In genomic region chr9:20225841-20226240, GRCh38 we compare ENCODE assay signal across 17 cellular contexts.
DNase-seq lines count a peak whose midpoint lies in the region; ATAC-seq, FAIRE-seq and TF ChIP-seq lines count a peak whose summit lies in the region.
"Had no signal": no experiment of that assay in that cellular context is flagged by ENCODE, and none has a peak within 500 bp of the region (broad histone marks: within the 10 kb centered on the region; RNA-seq: fewer than 3 reads in every experiment).

No MANE protein-coding gene starts in this region.

- H3K9ac ChIP-seq in SK-N-SH (no peak overlapping the region), astrocyte (ENCODE audit: low read length) (no peak overlapping the region)

- H4K20me1 ChIP-seq in SK-N-SH (ENCODE audit: insufficient read depth), result no peaks in the 10 kb centered on the region
- no peaks in the 10 kb centered on the region for H4K20me1 ChIP-seq in astrocyte (ENCODE audit: insufficient read depth, low read length)
- no peaks in the 10 kb centered on the region for H4K20me1 ChIP-seq in osteoblast (ENCODE audit: insufficient read depth, low read length)

- ATAC-seq in SK-N-SH treated with all-trans-retinoic acid at 6 μM for 48 hours (no peak), GM18873 (IDR thresholded peaks at IDR 0.05; ENCODE audit: low FRiP score, unreplicated experiment) (no peak)
- ATAC-seq: activated CD4-positive, alpha-beta T cell treated with anti-CD3 and anti-CD28 coated beads for 36 hours had no signal

- no peak for TF ChIP-seq RAD21 in SK-N-SH (IDR thresholded peaks at IDR 0.05; ENCODE audit: low read length)

- no peaks in the 10 kb centered on the region for H3K9me2 ChIP-seq in SK-N-SH

- H3K27me3 ChIP-seq in SK-N-SH (ENCODE audit: insufficient read depth) (no peaks in the 10 kb centered on the region), astrocyte (ENCODE audit: insufficient read depth, low read length) (no peaks in the 10 kb centered on the region), osteoblast (ENCODE audit: insufficient read depth, low read length) (no peaks in the 10 kb centered on the region)
- H3K27me3 ChIP-seq: thyroid gland had no signal

- no peak for TF ChIP-seq CTCF in SK-N-SH (IDR thresholded peaks at IDR 0.05)
- TF ChIP-seq CTCF in astrocyte (IDR thresholded peaks at IDR 0.05; ENCODE audit: insufficient read depth, low read depth, low read length), result no peak
- no peak for TF ChIP-seq CTCF in osteoblast (IDR thresholded peaks at IDR 0.05; ENCODE audit: extremely low read depth, low read depth, low read length)

- H3K36me3 ChIP-seq in SK-N-SH (replicated peaks in 1 of 2; ENCODE audit: control insufficient read depth in 1 of 2, insufficient read depth in 2 of 2, low read length in 1 of 2) (no peaks in the 10 kb centered on the region), astrocyte (ENCODE audit: insufficient read depth, low read length) (no peaks in the 10 kb centered on the region), osteoblast (ENCODE audit: insufficient read depth, low read length) (no peaks in the 10 kb centered on the region)
- H3K36me3 ChIP-seq: thyroid gland had no signal

- DNase-seq in SK-N-SH (no peak), HS-5 (ENCODE audit: low read depth) (peak; percentile 11), astrocyte (ENCODE audit: low read depth) (no peak), osteoblast (ENCODE audit: insufficient read length, low spot score, missing footprints) (no peak), NCI-H226 (no peak), cardiac septum (ENCODE audit: low spot score) (no peak)
- DNase-seq: 8988T; activated CD4-positive, alpha-beta T cell treated with anti-CD3 and anti-CD28 coated beads for 36 hours; HCEC 1CT; immature natural killer cell; mesendoderm; NCI-H1105 treated with DMSO at 0.1 percent for 48 hours; NCI-H774; T1000; thyroid gland had no signal

- H3K4me2 ChIP-seq in SK-N-SH, result peak overlapping the region; percentile 57
- H3K4me2 ChIP-seq in astrocyte (ENCODE audit: low read length), result peak overlapping the region; percentile 64
- H3K4me2 ChIP-seq in osteoblast (ENCODE audit: insufficient read depth, low read length), result peak overlapping the region; percentile 80

- H3K9me3 ChIP-seq in SK-N-SH (no peaks in the 10 kb centered on the region), astrocyte (ENCODE audit: insufficient read depth, low read depth, low read length) (no peaks in the 10 kb centered on the region), osteoblast (ENCODE audit: low read depth, low read length) (no peaks in the 10 kb centered on the region)
- H3K9me3 ChIP-seq: thyroid gland had no signal

- CTCF ChIA-PET in SK-N-SH (lab: Yijun Ruan, JAX), result no interaction called here

- H2AFZ ChIP-seq in SK-N-SH (ENCODE audit: low read depth), result peak overlapping the region; percentile 67
- H2AFZ ChIP-seq in astrocyte (ENCODE audit: low read depth, low read length), result no peak overlapping the region
- peak overlapping the region; percentile 87 for H2AFZ ChIP-seq in osteoblast (ENCODE audit: low read length)

- H3K27ac ChIP-seq in SK-N-SH (ENCODE audit: low read depth in 2 of 2, low read length in 1 of 2) (no peak overlapping the region), astrocyte (ENCODE audit: low read depth, low read length) (no peak overlapping the region), osteoblast (ENCODE audit: low read depth, low read length) (no peak overlapping the region)
- H3K27ac ChIP-seq: thyroid gland had no signal

- H3K4me3 Mint-ChIP-seq in astrocyte (ENCODE audit: unreplicated experiment), result peak overlapping the region; percentile 73
- H3K4me3 Mint-ChIP-seq: activated CD4-positive, alpha-beta T cell treated with anti-CD3 and anti-CD28 coated beads for 36 hours had no signal

- WGBS in SK-N-SH (ENCODE audit: low lambda C conversion rate), result 18% methylated on average over 1 of the region's 1 CpG

- TF ChIP-seq EP300 in SK-N-SH (IDR thresholded peaks at IDR 0.05; ENCODE audit: borderline replicate concordance in 1 of 2, low read depth in 1 of 2, low read length in 1 of 2), result no peak

- H3K4me1 ChIP-seq in SK-N-SH (ENCODE audit: control insufficient read depth in 1 of 2, insufficient read depth in 2 of 2, low read depth in 1 of 2, low read length in 1 of 2), result no peaks in the 10 kb centered on the region
- no peaks in the 10 kb centered on the region for H3K4me1 ChIP-seq in astrocyte (ENCODE audit: insufficient read depth, low read length)
- no peaks in the 10 kb centered on the region for H3K4me1 ChIP-seq in osteoblast (ENCODE audit: insufficient read depth, low read length)

- intact Hi-C loops in cardiac septum (cut with DNase I), result no loop called here

- no peak overlapping the region for H3K27ac Mint-ChIP-seq in astrocyte (ENCODE audit: unreplicated experiment)
- H3K27ac Mint-ChIP-seq: activated CD4-positive, alpha-beta T cell treated with anti-CD3 and anti-CD28 coated beads for 36 hours; immature natural killer cell had no signal

- POLR2A ChIA-PET in SK-N-SH (lab: Yijun Ruan, JAX), result no interaction called here

- no peaks in the 10 kb centered on the region for H3K36me3 Mint-ChIP-seq in astrocyte (ENCODE audit: low read depth, unreplicated experiment)
- H3K36me3 Mint-ChIP-seq: immature natural killer cell had no signal

- no peaks in the 10 kb centered on the region for H3K27me3 Mint-ChIP-seq in astrocyte (ENCODE audit: low read depth, unreplicated experiment)

- no peak for FAIRE-seq in astrocyte (lab: Jason Lieb, UNC)

- H3F3A ChIP-seq in SK-N-SH (replicated peaks; ENCODE audit: insufficient read depth), result no peaks in the 10 kb centered on the region

- H3K4me3 ChIP-seq in SK-N-SH (ENCODE audit: low read depth in 2 of 2, low read length in 1 of 2) (peak overlapping the region in 1 of 2 experiments; percentile 12; a peak in 2 of 4 replicates), astrocyte (ENCODE audit: insufficient read depth, low read depth, low read length) (no peak overlapping the region), osteoblast (ENCODE audit: insufficient read depth, low read length) (peak overlapping the region; percentile 66)
- H3K4me3 ChIP-seq: thyroid gland had no signal

- peaks cover 14% of the 10 kb centered on the region for H3K4me1 Mint-ChIP-seq in astrocyte (ENCODE audit: low read depth, unreplicated experiment)

- peaks cover 6% of the 10 kb centered on the region for H3K9me3 Mint-ChIP-seq in astrocyte (ENCODE audit: unreplicated experiment)

- no peaks in the 10 kb centered on the region for H3K79me2 ChIP-seq in SK-N-SH (ENCODE audit: insufficient read depth)
- no peaks in the 10 kb centered on the region for H3K79me2 ChIP-seq in astrocyte (ENCODE audit: insufficient read depth, low read length)
- no peaks in the 10 kb centered on the region for H3K79me2 ChIP-seq in osteoblast (ENCODE audit: insufficient read depth, low read length)

TF ChIP-seq in SK-N-SH, 30 proteins besides CTCF, POLR2A, EP300 and RAD21:
- no peak for TF ChIP-seq FOXJ3 (CRISPR knock-in tag; IDR thresholded peaks at IDR 0.05)
- no peak for TF ChIP-seq TCF12 (IDR thresholded peaks at IDR 0.05)
TF ChIP-seq in SK-N-SH: peak in this region for 0.

TF ChIP-seq in SK-N-SH treated with all-trans-retinoic acid at 6 μM for 48 hours, 23 proteins besides CTCF, POLR2A, EP300 and RAD21 (continues in another document):
- no peak for TF ChIP-seq CSDC2 (CRISPR knock-in tag; IDR thresholded peaks at IDR 0.05)
- TF ChIP-seq ZC3H10 (CRISPR knock-in tag; IDR thresholded peaks at IDR 0.05), result no peak
- no peak for TF ChIP-seq CSRNP3 (CRISPR knock-in tag; IDR thresholded peaks at IDR 0.05)
- TF ChIP-seq PPARA (CRISPR knock-in tag; IDR thresholded peaks at IDR 0.05; ENCODE audit: borderline replicate concordance), result no peak
- no peak for TF ChIP-seq ZNF8 (CRISPR knock-in tag; IDR thresholded peaks at IDR 0.05)
- TF ChIP-seq RARB (CRISPR knock-in tag; IDR thresholded peaks at IDR 0.05), result no peak
- TF ChIP-seq TOX (CRISPR knock-in tag; IDR thresholded peaks at IDR 0.05; ENCODE audit: borderline replicate concordance), result no peak
- no peak for TF ChIP-seq ZNF70 (CRISPR knock-in tag; IDR thresholded peaks at IDR 0.05)
- TF ChIP-seq PATZ1 (CRISPR knock-in tag; IDR thresholded peaks at IDR 0.05; ENCODE audit: borderline replicate concordance), result no peak
- no peak for TF ChIP-seq ZFP30 (CRISPR knock-in tag; IDR thresholded peaks at IDR 0.05)
- no peak for TF ChIP-seq ISL1 (CRISPR knock-in tag; IDR thresholded peaks at IDR 0.05)
- no peak for TF ChIP-seq ARNTL (CRISPR knock-in tag; IDR thresholded peaks at IDR 0.05; ENCODE audit: borderline replicate concordance, low read depth)
